Comparison of ENCODE assay signal across 8 cellular contexts in the genomic region with DNA sequence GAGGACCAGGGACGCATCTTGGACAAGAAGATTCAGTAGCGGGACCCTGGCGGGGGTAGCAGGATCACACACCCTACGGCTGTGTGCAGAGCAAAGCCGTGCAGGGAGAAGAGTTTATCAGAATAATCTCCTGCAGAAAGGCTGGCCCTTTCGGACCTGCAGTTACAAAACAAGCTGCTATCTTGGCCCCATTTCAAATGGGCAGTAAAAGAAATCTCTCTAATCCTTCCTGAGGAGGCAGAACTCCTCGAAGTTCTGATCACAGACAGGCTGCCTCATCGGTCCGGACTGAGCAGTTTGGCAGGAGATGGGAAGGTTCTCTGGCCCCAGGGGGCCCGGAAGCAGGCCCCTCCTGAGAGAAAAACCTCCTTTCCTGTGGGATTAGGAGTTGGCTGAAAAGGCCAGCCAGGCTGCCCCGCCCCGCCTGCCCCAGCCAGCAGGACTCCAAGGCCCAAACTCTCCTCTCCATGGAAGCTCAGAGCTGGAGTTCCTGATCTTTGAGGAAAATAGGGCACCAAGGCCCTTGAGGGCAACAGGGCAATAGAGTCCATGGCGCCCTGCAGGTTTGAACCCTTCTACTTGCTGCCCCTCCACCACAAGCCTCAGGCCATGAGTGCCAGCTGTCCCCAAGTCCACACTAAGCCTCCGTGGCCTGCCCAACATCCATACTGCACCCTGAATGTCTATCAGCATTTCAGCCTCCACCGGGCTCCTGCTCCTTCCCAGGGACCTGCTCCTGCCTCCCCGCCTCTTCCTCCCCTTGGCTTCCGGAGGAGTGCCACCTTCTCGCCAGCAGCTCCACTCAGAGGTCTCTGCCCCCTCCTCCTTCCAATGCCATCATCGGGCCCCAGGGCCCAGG.
DNase-seq lines count a peak whose midpoint lies in the region; ATAC-seq and TF ChIP-seq lines count a peak whose summit lies in the region.

No MANE protein-coding gene starts in this region.

- TF ChIP-seq CTCF in MCF 10A (IDR thresholded peaks at IDR 0.05; ENCODE audit: unreplicated experiment) (no peak), mammary epithelial cell (conservative IDR thresholded peaks at IDR 0.05 in 1 of 2, IDR thresholded peaks at IDR 0.05 in 1 of 2; ENCODE audit: extremely low read depth in 1 of 2, insufficient read depth in 1 of 2, low read depth in 1 of 2, low read length in 2 of 2) (no peak), astrocyte of the spinal cord (IDR thresholded peaks at IDR 0.05; ENCODE audit: low read depth, low read length) (no peak), tibial artery (IDR thresholded peaks at IDR 0.05) (no peak)

- in situ Hi-C loops in mammary epithelial cell (cut with MboI; ENCODE audit: low sequenced_read_pairs in 2 of 2) (no loop called here), astrocyte of the spinal cord (cut with HindIII; ENCODE audit: low sequenced_read_pairs) (no loop called here)

- CTCF ChIA-PET in MCF 10A (lab: Yijun Ruan, JAX): interaction anchor here (0.6 to 1.1 kb wide), 3 partner anchors 51 to 1126 kb away, joined by 3 to 5 read pairs (median 4); no protein-coding TSS in a partner anchor
- CTCF ChIA-PET in mammary epithelial cell (lab: Charles Lee; ENCODE audit: low non-redundant PET): no interaction called here

- H3K36me3 Mint-ChIP-seq in MCF 10A (ENCODE audit: insufficient read depth, unreplicated experiment): no peaks in the 10 kb centered on the region

- H4K20me1 ChIP-seq in mammary epithelial cell (ENCODE audit: insufficient read depth, low read length): no peaks in the 10 kb centered on the region

- H3K9me3 Mint-ChIP-seq in MCF 10A (ENCODE audit: unreplicated experiment): no peaks in the 10 kb centered on the region

- BruUV-seq in MCF 10A (replicated peaks; lab: Mats Ljungman, UMichigan) (no TSS peak), mammary epithelial cell (replicated peaks; lab: Mats Ljungman, UMichigan) (no TSS peak)

- H3K9ac ChIP-seq in mammary epithelial cell (ENCODE audit: insufficient read depth, low read length): no peak overlapping the region

- H3K27me3 ChIP-seq in mammary epithelial cell (ENCODE audit: insufficient read depth, low read length): no peaks in the 10 kb centered on the region
- H3K27me3 ChIP-seq in tibial artery: no peaks in the 10 kb centered on the region

- peaks cover 7% of the 10 kb centered on the region for H3K4me1 ChIP-seq in mammary epithelial cell (ENCODE audit: insufficient read depth, low read length)
- peaks cover 7 to 68% (median 61%) of the 10 kb centered on the region in 4 donors for H3K4me1 ChIP-seq in tibial artery

- H3K27ac ChIP-seq in mammary epithelial cell (ENCODE audit: insufficient read depth, low read depth, low read length) (no peak overlapping the region), tibial artery (peak overlapping the region; percentile 70 to 72)

- peaks cover 10% of the 10 kb centered on the region for H3K4me1 Mint-ChIP-seq in MCF 10A (ENCODE audit: insufficient read depth, unreplicated experiment)

- H3K9me3 ChIP-seq in mammary epithelial cell (replicated peaks; ENCODE audit: insufficient read depth, low read length): no peaks in the 10 kb centered on the region
- H3K9me3 ChIP-seq in tibial artery: no peaks in the 10 kb centered on the region

- POLR2A ChIA-PET in MCF 10A (lab: Yijun Ruan, JAX): interaction anchor here (0.6 to 2.2 kb wide), 3 partner anchors 11 to 217 kb away, joined by 3 to 8 read pairs (median 4); no protein-coding TSS in a partner anchor

- H3K36me3 ChIP-seq in mammary epithelial cell (ENCODE audit: insufficient read depth, low read length) (no peaks in the 10 kb centered on the region), tibial artery (peaks cover 0 to 5% (median 4%) of the 10 kb centered on the region in 3 donors)

- 34% methylated on average over 19 of the region's 19 CpGs for WGBS in mammary epithelial cell (ENCODE audit: low coverage, missing lambda C conversion rate)

- no peak overlapping the region for H3K4me2 ChIP-seq in mammary epithelial cell (ENCODE audit: insufficient read depth, low read depth, low read length)

- H3K79me2 ChIP-seq in mammary epithelial cell (ENCODE audit: insufficient read depth, low read length): no peaks in the 10 kb centered on the region

- no peak overlapping the region for H3K4me3 Mint-ChIP-seq in MCF 10A (ENCODE audit: unreplicated experiment)

- peak; percentile 65 for DNase-seq in MCF 10A (ENCODE audit: unreplicated experiment)
- DNase-seq in mammary epithelial cell: no peak
- peak; percentile 18 for DNase-seq in astrocyte of the spinal cord (ENCODE audit: low read depth, low spot score)
- peak in 1 of 2 donors; percentile 48 for DNase-seq in left colon
- peak; percentile 53 to 90 for DNase-seq in tibial artery
- no peak for DNase-seq in epidermal melanocyte (ENCODE audit: insufficient read length, low spot score)
- DNase-seq in NCI-H1436 treated with DMSO at 0.1 percent for 48 hours (lab: John Stamatoyannopoulos, UW): no peak
- DNase-seq in NOMO-1 treated with DMSO at 0.1 percent for 48 hours (lab: John Stamatoyannopoulos, UW; ENCODE audit: unreplicated experiment): no peak

- dilution Hi-C loops in mammary epithelial cell (cut with HindIII; ENCODE audit: low sequenced_read_pairs): no loop called here

- H3K27ac Mint-ChIP-seq in MCF 10A (ENCODE audit: low read depth, unreplicated experiment): no peak overlapping the region

- H3K4me3 ChIP-seq in mammary epithelial cell (replicated peaks in 1 of 3; ENCODE audit: insufficient read depth in 1 of 3, low read depth in 2 of 3, low read length in 3 of 3): no peak overlapping the region
- no peak overlapping the region for H3K4me3 ChIP-seq in astrocyte of the spinal cord (ENCODE audit: low read depth, low read length)
- H3K4me3 ChIP-seq in tibial artery: no peak overlapping the region

- intact Hi-C loops in MCF 10A (cut with micrococcal nuclease) (no loop called here), mammary epithelial cell (cut with micrococcal nuclease) (no loop called here), left colon (cut with DNase I, micrococcal nuclease) (no loop called here), tibial artery (cut with DNase I; ENCODE audit: low total_unique reads) (no loop called here)

- no peaks in the 10 kb centered on the region for H3K27me3 Mint-ChIP-seq in MCF 10A (ENCODE audit: insufficient read depth, unreplicated experiment)

- ATAC-seq in left colon: peak; percentile 15

- H2AFZ ChIP-seq in mammary epithelial cell (ENCODE audit: low read depth, low read length): no peak overlapping the region

Comparison
In these comparisons a context has a peak if more than half of its experiments do, and no peak if none do; other contexts are left out.
1. DNase-seq: peak in MCF 10A (single experiment), astrocyte of the spinal cord (single experiment) and tibial artery (2 of 2); none in mammary epithelial cell (single experiment), epidermal melanocyte (single experiment), NCI-H1436 treated with DMSO at 0.1 percent for 48 hours (single experiment) and NOMO-1 treated with DMSO at 0.1 percent for 48 hours (single experiment).